ENCODE assay signal across 16 cellular contexts in the genomic region with DNA sequence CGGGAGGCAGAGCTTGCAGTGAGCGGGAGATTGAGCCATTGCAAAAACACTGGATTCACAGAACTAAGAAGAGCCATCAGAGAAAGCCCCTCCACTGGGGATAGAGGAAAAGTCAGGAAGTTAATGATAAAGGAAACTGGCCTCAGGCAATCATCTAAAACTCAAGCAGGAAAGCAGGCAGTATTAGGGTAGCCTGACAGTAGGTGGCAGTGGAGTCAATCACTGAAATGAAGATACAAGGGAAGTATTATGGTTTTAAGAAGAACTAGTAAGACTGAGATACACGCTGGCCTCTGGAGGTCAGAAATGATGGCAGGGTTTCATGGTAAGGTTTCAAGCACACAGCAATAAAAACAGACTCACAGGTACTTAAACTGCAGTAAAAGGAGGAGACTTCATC.
DNase-seq lines count a peak whose midpoint lies in the region; ATAC-seq and TF ChIP-seq lines count a peak whose summit lies in the region.
"Had no signal": no experiment of that assay in that cellular context is flagged by ENCODE, and none has a peak within 500 bp of the region (broad histone marks: within the 10 kb centered on the region; RNA-seq: fewer than 3 reads in every experiment).

No MANE protein-coding gene starts in this region.

- WGBS in endodermal cell (ENCODE audit: insufficient coverage in 1 of 2, insufficient read length in 1 of 2), 2 experiments = 67 to 89% methylated on average over 1 to 3 of the region's 3 CpGs
- WGBS in heart left ventricle, 4 donors = 73 to 87% (median 77%) methylated on average over 3 of the region's 3 CpGs
- WGBS in heart right ventricle, 2 donors = 82 to 90% methylated on average over 3 of the region's 3 CpGs

- intact Hi-C loops in A673 (cut with micrococcal nuclease; ENCODE audit: unreplicated experiment) = no loop called here
- intact Hi-C loops in heart left ventricle (cut with DNase I) = no loop called here
- intact Hi-C loops in heart right ventricle (cut with DNase I) = loop anchor here in 1 of 10 donors (10.0 kb wide), 1 partner anchor 807 kb away; no protein-coding TSS in a partner anchor

- H3K4me3 ChIP-seq in A673 (ENCODE audit: low read depth, low read length, poor library complexity, severe bottlenecking) = no peak overlapping the region
- no peak overlapping the region for H3K4me3 ChIP-seq in NB4 (ENCODE audit: low read depth, low read length)
- no peak overlapping the region for H3K4me3 ChIP-seq in endodermal cell (ENCODE audit: low read length)
- no peak overlapping the region for H3K4me3 ChIP-seq in heart left ventricle
- no peak overlapping the region for H3K4me3 ChIP-seq in heart right ventricle
- H3K4me3 ChIP-seq: Peyer's patch, right atrium auricular region, vagina had no signal

- no TSS peak for BruUV-seq in A673 (replicated peaks; lab: Mats Ljungman, UMichigan)

- no peak overlapping the region for H3K27ac Mint-ChIP-seq in endodermal cell

- no peak overlapping the region for H3K9ac ChIP-seq in endodermal cell (ENCODE audit: extremely low read depth, low read length, poor library complexity, severe bottlenecking)

- H3K36me3 ChIP-seq in A673 (ENCODE audit: insufficient read depth, low read length, poor library complexity, severe bottlenecking) = no peaks in the 10 kb centered on the region
- no peaks in the 10 kb centered on the region for H3K36me3 ChIP-seq in endodermal cell (ENCODE audit: control insufficient read depth, insufficient read depth, low read length)
- H3K36me3 ChIP-seq in heart left ventricle = no peaks in the 10 kb centered on the region
- H3K36me3 ChIP-seq in heart right ventricle = no peaks in the 10 kb centered on the region
- H3K36me3 ChIP-seq: Peyer's patch, right atrium auricular region, vagina had no signal

- 0 out of 2 replicates have a peak, but pooled peaks have one; percentile 12 for TF ChIP-seq CTCF in A673 (conservative IDR thresholded peaks at IDR 0.05; ENCODE audit: low read depth, low read length)
- peak; percentile 15 for TF ChIP-seq CTCF in GM13977 (IDR thresholded peaks at IDR 0.05; ENCODE audit: extremely low read depth, insufficient read depth, missing control alignments)
- TF ChIP-seq CTCF in NB4 (IDR thresholded peaks at IDR 0.05; ENCODE audit: low read depth, low read length) = peak; percentile 31
- TF ChIP-seq CTCF in endodermal cell (conservative IDR thresholded peaks at IDR 0.05) = peak; percentile 71
- no peak for TF ChIP-seq CTCF in heart left ventricle (IDR thresholded peaks at IDR 0.05)
- TF ChIP-seq CTCF in heart right ventricle (IDR thresholded peaks at IDR 0.05) = no peak

- POLR2A ChIA-PET in A673 (lab: Charles Lee; ENCODE audit: low non-redundant PET) = no interaction called here

- H3K27me3 ChIP-seq in A673 (replicated peaks; ENCODE audit: insufficient read depth, low read depth, low read length, poor library complexity) (no peaks in the 10 kb centered on the region), endodermal cell (ENCODE audit: control insufficient read depth, insufficient read depth, low read length, poor library complexity, severe bottlenecking) (peaks cover 22% of the 10 kb centered on the region), heart left ventricle (no peaks in the 10 kb centered on the region), heart right ventricle (no peaks in the 10 kb centered on the region)
- H3K27me3 ChIP-seq: Peyer's patch, right atrium auricular region, vagina had no signal

- ATAC-seq in HG03354 (IDR thresholded peaks at IDR 0.05; ENCODE audit: poor library complexity, severe bottlenecking, unreplicated experiment) (no peak), heart left ventricle (no peak), heart right ventricle (no peak)

- H3K9me3 ChIP-seq in A673 (ENCODE audit: low read depth, low read length, poor library complexity, severe bottlenecking) (no peaks in the 10 kb centered on the region), endodermal cell (ENCODE audit: control insufficient read depth, low read length) (peaks cover 9% of the 10 kb centered on the region), heart left ventricle (peaks cover 0 to 14% (median 2%) of the 10 kb centered on the region in 12 donors), heart right ventricle (peaks cover 0 to 23% (median 2%) of the 10 kb centered on the region in 11 donors)
- H3K9me3 ChIP-seq: Peyer's patch, vagina had no signal

- peaks cover 9% of the 10 kb centered on the region for H3K4me1 Mint-ChIP-seq in endodermal cell

- CTCF ChIA-PET in A673 (lab: Charles Lee) = no interaction called here

- H3K27ac ChIP-seq in A673 (ENCODE audit: low read depth, low read length, poor library complexity, severe bottlenecking) (no peak overlapping the region), endodermal cell (ENCODE audit: low read depth, low read length) (no peak overlapping the region), heart left ventricle (no peak overlapping the region), heart right ventricle (no peak overlapping the region)
- H3K27ac ChIP-seq: Peyer's patch, right atrium auricular region, vagina had no signal

- no peak overlapping the region for H3K4me3 Mint-ChIP-seq in endodermal cell

- no peaks in the 10 kb centered on the region for H3K36me3 Mint-ChIP-seq in endodermal cell (ENCODE audit: low read depth)

- no peak for DNase-seq in A673 (ENCODE audit: low spot score)
- no peak for DNase-seq in GM13977 (ENCODE audit: low spot score)
- DNase-seq in NB4 (ENCODE audit: low read depth) = peak; percentile 44
- peak; percentile 74 for DNase-seq in endodermal cell
- DNase-seq in cerebellar nuclear complex (lab: John Stamatoyannopoulos, UW) = no peak
- no peak for DNase-seq in heart left ventricle
- DNase-seq in heart right ventricle = no peak
- DNase-seq: activated CD4-positive, CD25-positive, alpha-beta regulatory T cell; amniotic stem cell; foreskin melanocyte; NCI-H1436; NCI-H345; Peyer's patch had no signal

- in situ Hi-C loops in GM13977 (cut with MboI; ENCODE audit: low pct_unique_long_range_greater_than_20kb, low sequenced_read_pairs, unreplicated experiment) = no loop called here

- H3K4me1 ChIP-seq in A673 (ENCODE audit: insufficient read depth, low read length, poor library complexity, severe bottlenecking) (no peaks in the 10 kb centered on the region), endodermal cell (ENCODE audit: control insufficient read depth, insufficient read depth, low read length) (peaks cover 4% of the 10 kb centered on the region), heart left ventricle (no peaks in the 10 kb centered on the region), heart right ventricle (no peaks in the 10 kb centered on the region)
- H3K4me1 ChIP-seq: Peyer's patch, right atrium auricular region, vagina had no signal

- peaks cover 9% of the 10 kb centered on the region for H3K9me3 Mint-ChIP-seq in endodermal cell

- TF ChIP-seq POLR2A in NB4 (IDR thresholded peaks at IDR 0.05; ENCODE audit: extremely low read depth, insufficient read length) (no peak), heart left ventricle (IDR thresholded peaks at IDR 0.05) (no peak)

- H3K27me3 Mint-ChIP-seq in endodermal cell (ENCODE audit: insufficient read depth) = peaks cover 34% of the 10 kb centered on the region

Comparison
In these comparisons a context has a peak if more than half of its experiments do, and no peak if none do; other contexts are left out.
1. DNase-seq: peak in NB4 (single experiment) and endodermal cell (single experiment); none in A673 (single experiment), GM13977 (single experiment), cerebellar nuclear complex (0 of 2), heart left ventricle (0 of 5) and heart right ventricle (0 of 2).
2. CTCF ChIP-seq: peak in A673 (single experiment), GM13977 (single experiment), NB4 (single experiment) and endodermal cell (single experiment); none in heart left ventricle (0 of 12) and heart right ventricle (0 of 9).